ENCODE assay signal across 8 cellular contexts in the genomic region with DNA sequence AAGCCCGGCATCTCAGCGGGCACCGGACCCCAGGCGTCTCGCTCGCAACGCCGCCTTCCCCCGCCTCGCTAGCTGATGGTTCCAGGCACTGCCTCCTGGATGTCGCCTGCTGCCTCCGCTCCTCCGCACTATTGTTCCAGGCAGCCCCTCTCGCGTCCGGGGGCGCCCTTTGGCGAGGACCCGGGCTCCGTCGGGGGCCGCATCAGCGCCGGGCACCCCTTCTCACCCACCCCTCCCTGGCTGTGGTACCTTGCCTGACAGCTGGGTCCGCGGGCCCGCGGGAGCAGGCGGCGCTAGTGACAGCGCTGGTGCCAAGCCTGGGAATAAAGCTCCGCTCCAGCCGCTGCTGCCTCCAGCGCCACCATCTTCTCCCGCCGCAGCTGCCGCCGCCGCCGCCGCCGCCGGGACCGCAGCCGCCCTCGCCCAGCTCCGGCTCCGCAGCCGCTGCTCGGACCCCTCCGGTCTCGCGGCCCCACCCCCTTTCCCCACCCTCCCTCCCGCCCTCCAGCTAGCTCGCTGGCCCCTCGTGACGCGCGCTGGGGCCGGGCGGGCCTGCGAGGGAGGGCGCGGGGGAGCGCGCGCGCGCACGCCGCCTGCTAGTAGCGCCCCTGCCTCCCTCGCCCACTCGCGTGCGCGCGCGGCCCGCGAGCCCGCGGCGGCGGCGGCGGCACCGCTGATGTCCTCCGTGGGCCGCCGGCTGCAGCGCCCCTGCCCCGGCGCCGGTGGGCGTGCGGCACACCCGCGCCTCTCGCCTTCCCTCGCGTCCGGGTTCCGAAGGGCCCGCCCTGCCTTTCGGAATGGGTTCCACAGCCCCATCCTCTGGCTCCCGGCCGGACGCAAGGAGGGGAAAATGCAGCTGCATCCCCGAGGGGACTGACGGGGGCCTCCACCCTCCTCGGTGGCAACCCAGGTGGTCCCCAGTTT. TPM values are rescaled to one million over a fixed set of nuclear protein-coding genes. Genes with fewer than 3 reads are reported as not detected.
DNase-seq lines count a peak whose midpoint lies in the region; ATAC-seq and TF ChIP-seq lines count a peak whose summit lies in the region.

A gene (minus strand): TSS at position 468 of the 924 bp plus-strand sequence.

- BruUV-seq in A673 (replicated peaks; lab: Mats Ljungman, UMichigan), result no TSS peak

- H3K9me3 ChIP-seq in A673 (ENCODE audit: low read depth, low read length, poor library complexity, severe bottlenecking), result no peaks in the 10 kb centered on the region
- H3K9me3 ChIP-seq in naive thymus-derived CD4-positive, alpha-beta T cell (ENCODE audit: control insufficient read depth in 2 of 3, low read length in 3 of 3), result no peaks in the 10 kb centered on the region

- peak within 1 kb of the TSS; percentile 83 for H3K4me3 Mint-ChIP-seq in activated T-helper 1 cell treated with anti-CD3 and anti-CD28 coated beads, Interleukin-12 subunit alpha, Interleukin-12 subunit beta, Interleukin-2, Interleukin-4 antibody, amounts not matched to agents 30 ng/mL and 10 ng/mL and 1 ng/mL, durations not matched to agents 14 hours and 24 hours and 36 hours
- peak within 1 kb of the TSS; percentile 80 to 91 (median 86) for H3K4me3 Mint-ChIP-seq in naive thymus-derived CD4-positive, alpha-beta T cell

- H3K9me3 Mint-ChIP-seq in activated T-helper 1 cell treated with anti-CD3 and anti-CD28 coated beads, Interleukin-12 subunit alpha, Interleukin-12 subunit beta, Interleukin-2, Interleukin-4 antibody, amounts not matched to agents 30 ng/mL and 10 ng/mL and 1 ng/mL, durations not matched to agents 14 hours and 24 hours and 36 hours, result no peaks in the 10 kb centered on the region
- no peaks in the 10 kb centered on the region for H3K9me3 Mint-ChIP-seq in naive thymus-derived CD4-positive, alpha-beta T cell

- no peaks in the 10 kb centered on the region for H3K36me3 ChIP-seq in A673 (ENCODE audit: insufficient read depth, low read length, poor library complexity, severe bottlenecking)
- no peaks in the 10 kb centered on the region for H3K36me3 ChIP-seq in naive thymus-derived CD4-positive, alpha-beta T cell (ENCODE audit: control insufficient read depth in 2 of 3, insufficient read depth in 3 of 3, low read length in 3 of 3)

- peak within 1 kb of the TSS; percentile 15 for H3K27ac Mint-ChIP-seq in activated T-helper 1 cell treated with anti-CD3 and anti-CD28 coated beads, Interleukin-12 subunit alpha, Interleukin-12 subunit beta, Interleukin-2, Interleukin-4 antibody, amounts not matched to agents 30 ng/mL and 10 ng/mL and 1 ng/mL, durations not matched to agents 14 hours and 24 hours and 36 hours
- H3K27ac Mint-ChIP-seq in naive thymus-derived CD4-positive, alpha-beta T cell, result peak within 1 kb of the TSS in 8 of 9 donors; percentile 17 to 79 (median 60)

- H3K27me3 ChIP-seq in A673 (replicated peaks; ENCODE audit: insufficient read depth, low read depth, low read length, poor library complexity), result peaks cover 45% of the 10 kb centered on the region
- H3K27me3 ChIP-seq in naive thymus-derived CD4-positive, alpha-beta T cell (ENCODE audit: control insufficient read depth in 2 of 2, insufficient read depth in 2 of 2, low read length in 2 of 2), result no peaks in the 10 kb centered on the region

- H3K4me3 ChIP-seq in A673 (ENCODE audit: low read depth, low read length, poor library complexity, severe bottlenecking), result peak within 1 kb of the TSS; percentile 54
- H3K4me3 ChIP-seq in naive thymus-derived CD4-positive, alpha-beta T cell (ENCODE audit: low read length), result peak within 1 kb of the TSS; percentile 84

- POLR2A ChIA-PET in A673 (lab: Charles Lee; ENCODE audit: low non-redundant PET), result interaction anchor here (0.6 kb wide), 1 partner anchor 143 kb away, joined by 12 read pairs; no protein-coding TSS in a partner anchor
- POLR2A ChIA-PET in naive thymus-derived CD4-positive, alpha-beta T cell (lab: Charles Lee), result interaction anchor here (0.5 to 1.6 kb wide), 3 partner anchors 12 to 88 kb away, joined by 3 to 5 read pairs (median 4); a partner anchor contains a TSS

- intact Hi-C loops in A673 (cut with micrococcal nuclease; ENCODE audit: unreplicated experiment), result loop anchor here (2.0 to 10.0 kb wide), 6 partner anchors 85 to 250 kb away; no protein-coding TSS in a partner anchor
- intact Hi-C loops in activated T-helper 1 cell treated with anti-CD3 and anti-CD28 coated beads, Interleukin-12 subunit alpha, Interleukin-12 subunit beta, Interleukin-2, Interleukin-4 antibody, amounts not matched to agents 30 ng/mL and 10 ng/mL and 1 ng/mL, durations not matched to agents 14 hours and 24 hours and 36 hours (cut with micrococcal nuclease), result loop anchor here (1.0 to 5.0 kb wide), 5 partner anchors 87 to 587 kb away; a partner anchor contains a TSS
- intact Hi-C loops in naive thymus-derived CD4-positive, alpha-beta T cell (cut with micrococcal nuclease), result loop anchor here (1.0 to 10.0 kb wide), 5 partner anchors 35 to 247 kb away; no protein-coding TSS in a partner anchor

- ATAC-seq in GM18868 (IDR thresholded peaks at IDR 0.05; ENCODE audit: unreplicated experiment), result peak; percentile 41
- peak; percentile 23 for ATAC-seq in HG03097 (IDR thresholded peaks at IDR 0.05; ENCODE audit: low FRiP score, unreplicated experiment)
- peak; percentile 79 for ATAC-seq in naive thymus-derived CD4-positive, alpha-beta T cell

- CTCF ChIA-PET in A673 (lab: Charles Lee), result interaction anchor here (0.9 to 1.4 kb wide), 3 partner anchors 131 to 250 kb away, joined by 3 to 6 read pairs (median 4); no protein-coding TSS in a partner anchor
- CTCF ChIA-PET in naive thymus-derived CD4-positive, alpha-beta T cell (lab: Charles Lee), result interaction anchor here (0.6 to 1.4 kb wide), 3 partner anchors 205 to 246 kb away, joined by 3 to 5 read pairs (median 4); no protein-coding TSS in a partner anchor

- peaks cover 42% of the 10 kb centered on the region for H3K27me3 Mint-ChIP-seq in activated T-helper 1 cell treated with anti-CD3 and anti-CD28 coated beads, Interleukin-12 subunit alpha, Interleukin-12 subunit beta, Interleukin-2, Interleukin-4 antibody, amounts not matched to agents 30 ng/mL and 10 ng/mL and 1 ng/mL, durations not matched to agents 14 hours and 24 hours and 36 hours (ENCODE audit: insufficient read depth)
- H3K27me3 Mint-ChIP-seq in naive thymus-derived CD4-positive, alpha-beta T cell, result peaks cover 0 to 47% (median 9%) of the 10 kb centered on the region in 5 donors

- TF ChIP-seq CTCF in A673 (conservative IDR thresholded peaks at IDR 0.05; ENCODE audit: low read depth, low read length), result 0 out of 2 replicates have a peak, but pooled peaks have one; percentile 12

- DNase-seq in A673 (ENCODE audit: low spot score), result peak; percentile 56
- peak; percentile 92 for DNase-seq in NCI-H69 (lab: John Stamatoyannopoulos, UW)
- DNase-seq in activated T-helper 1 cell treated with anti-CD3 and anti-CD28 coated beads, Interleukin-12 subunit alpha, Interleukin-12 subunit beta, Interleukin-2, Interleukin-4 antibody, amounts not matched to agents 30 ng/mL and 10 ng/mL and 1 ng/mL, durations not matched to agents 14 hours and 24 hours and 36 hours (ENCODE audit: low spot score), result peak; percentile 17
- peak; percentile 46 for DNase-seq in fibroblast of peridontal ligament (ENCODE audit: extremely low read depth)
- DNase-seq in naive thymus-derived CD4-positive, alpha-beta T cell, result peak; percentile 30 to 66 (median 61)
- DNase-seq in stromal cell of bone marrow (ENCODE audit: low read depth), result peak; percentile 44

- H3K27ac ChIP-seq in A673 (ENCODE audit: low read depth, low read length, poor library complexity, severe bottlenecking), result no peak within 1 kb of the TSS
- H3K27ac ChIP-seq in naive thymus-derived CD4-positive, alpha-beta T cell (ENCODE audit: low read depth, low read length), result no peak within 1 kb of the TSS

- H3K36me3 Mint-ChIP-seq in activated T-helper 1 cell treated with anti-CD3 and anti-CD28 coated beads, Interleukin-12 subunit alpha, Interleukin-12 subunit beta, Interleukin-2, Interleukin-4 antibody, amounts not matched to agents 30 ng/mL and 10 ng/mL and 1 ng/mL, durations not matched to agents 14 hours and 24 hours and 36 hours (ENCODE audit: low read depth), result no peaks in the 10 kb centered on the region
- no peaks in the 10 kb centered on the region for H3K36me3 Mint-ChIP-seq in naive thymus-derived CD4-positive, alpha-beta T cell

- H3K4me1 Mint-ChIP-seq in activated T-helper 1 cell treated with anti-CD3 and anti-CD28 coated beads, Interleukin-12 subunit alpha, Interleukin-12 subunit beta, Interleukin-2, Interleukin-4 antibody, amounts not matched to agents 30 ng/mL and 10 ng/mL and 1 ng/mL, durations not matched to agents 14 hours and 24 hours and 36 hours (ENCODE audit: low read depth), result peaks cover 7% of the 10 kb centered on the region
- H3K4me1 Mint-ChIP-seq in naive thymus-derived CD4-positive, alpha-beta T cell, result peaks cover 0 to 35% (median 28%) of the 10 kb centered on the region in 7 donors

- peaks cover 6% of the 10 kb centered on the region for H3K4me1 ChIP-seq in A673 (ENCODE audit: insufficient read depth, low read length, poor library complexity, severe bottlenecking)
- H3K4me1 ChIP-seq in naive thymus-derived CD4-positive, alpha-beta T cell (ENCODE audit: control insufficient read depth in 2 of 2, insufficient read depth in 2 of 2, low read length in 2 of 2), result peaks cover 5 to 6% of the 10 kb centered on the region in 2 donors

RNA-seq across cellular contexts. Expression of the gene that starts here (rescaled TPM):
- total RNA-seq in A673 (2021), result 0.13 and 0.15 TPM in 2 replicates
- total RNA-seq in activated T-helper 1 cell treated with anti-CD3 and anti-CD28 coated beads, Interleukin-12 subunit alpha, Interleukin-12 subunit beta, Interleukin-2, Interleukin-4 antibody, amounts not matched to agents 30 ng/mL and 10 ng/mL and 1 ng/mL, durations not matched to agents 14 hours and 24 hours and 36 hours, result 2.4 and 3.5 TPM in 2 replicates
- total RNA-seq in naive thymus-derived CD4-positive, alpha-beta T cell, result 1 to 10 TPM in 3 of 5 experiments, under 1 TPM in 2; 0.95 to 4.5 (median 1.9) TPM
- polyA plus RNA-seq in naive thymus-derived CD4-positive, alpha-beta T cell, result under 1 TPM in 1 of 2 donors, not detected in 1; 0.06 TPM

Comparison
In these comparisons a context has a peak if more than half of its experiments do, and no peak if none do; other contexts are left out.
1. Peak in DNase-seq and H3K4me3 ChIP-seq in A673; RNA of the gene not detected or under 1 TPM.
2. DNase-seq: peak in every context shown above with its lines; median percentile 92 in NCI-H69; 61 in naive thymus-derived CD4-positive, alpha-beta T cell; 56 in A673; 46 in fibroblast of peridontal ligament; 44 in stromal cell of bone marrow; 17 in activated T-helper 1 cell treated with anti-CD3 and anti-CD28 coated beads, Interleukin-12 subunit alpha, Interleukin-12 subunit beta, Interleukin-2, Interleukin-4 antibody, amounts not matched to agents 30 ng/mL and 10 ng/mL and 1 ng/mL, durations not matched to agents 14 hours and 24 hours and 36 hours.
3. ATAC-seq: peak in every context shown above with its lines; median percentile 79 in naive thymus-derived CD4-positive, alpha-beta T cell; 41 in GM18868; 23 in HG03097.